ENCODE assay signal across 24 cellular contexts in genomic region chr4:81595798-81596610, GRCh38.
DNase-seq lines count a peak whose midpoint lies in the region; ATAC-seq and TF ChIP-seq lines count a peak whose summit lies in the region.
"Had no signal": no experiment of that assay in that cellular context is flagged by ENCODE, and none has a peak within 500 bp of the region (broad histone marks: within the 10 kb centered on the region; RNA-seq: fewer than 3 reads in every experiment).

No MANE protein-coding gene starts in this region.

- CTCF ChIA-PET in activated CD4-positive, alpha-beta T cell treated with anti-CD3 and anti-CD28 coated beads for 36 hours (lab: Charles Lee) = interaction anchor here (0.6 to 1.6 kb wide), 2 partner anchors 124 to 129 kb away, joined by 3 to 7 read pairs; partner anchors contain the start of gene RASGEF1B
- CTCF ChIA-PET in HEK293 (lab: Yijun Ruan, JAX) = interaction anchor here (0.6 to 1.2 kb wide), 3 partner anchors 64 to 129 kb away, joined by 3 to 5 read pairs (median 4); no protein-coding TSS in a partner anchor

- H3K27me3 ChIP-seq in SU-DHL-6 (ENCODE audit: low read length) = no peaks in the 10 kb centered on the region
- no peaks in the 10 kb centered on the region for H3K27me3 ChIP-seq in upper lobe of right lung
- H3K27me3 ChIP-seq: BE2C, MG63 had no signal

- H3K9me2 ChIP-seq in SU-DHL-6 (replicated peaks; ENCODE audit: insufficient read depth, low read length) = no peaks in the 10 kb centered on the region

- H3K4me3 ChIP-seq in HEK293 (ENCODE audit: low read depth, low read length) (no peak overlapping the region), SU-DHL-6 (ENCODE audit: insufficient read depth, low read length, poor library complexity, severe bottlenecking) (no peak overlapping the region), upper lobe of right lung (no peak overlapping the region)
- H3K4me3 ChIP-seq: GM23338, MG63 had no signal

- no peak overlapping the region for H3K9ac ChIP-seq in SU-DHL-6 (ENCODE audit: low read length)

- no peaks in the 10 kb centered on the region for H4K20me1 ChIP-seq in SU-DHL-6 (ENCODE audit: low read depth, low read length)

- H3K27ac ChIP-seq in HEK293 (ENCODE audit: extremely low read depth, low read depth, low read length) (no peak overlapping the region), SU-DHL-6 (ENCODE audit: low read depth, low read length) (no peak overlapping the region), upper lobe of right lung (no peak overlapping the region)
- H3K27ac ChIP-seq: 22Rv1, RWPE1 had no signal

- intact Hi-C loops in activated CD4-positive, alpha-beta T cell treated with anti-CD3 and anti-CD28 coated beads for 36 hours (cut with DNase I, micrococcal nuclease) = no loop called here
- intact Hi-C loops in upper lobe of right lung (cut with DNase I) = no loop called here

- H3K9me3 ChIP-seq in HEK293 (ENCODE audit: control insufficient read depth, insufficient read depth, low read depth, low read length) = no peaks in the 10 kb centered on the region; the same call in 1 of the 2 replicates
- no peaks in the 10 kb centered on the region for H3K9me3 ChIP-seq in SU-DHL-6 (ENCODE audit: insufficient read depth, low read length)
- no peaks in the 10 kb centered on the region for H3K9me3 ChIP-seq in upper lobe of right lung
- H3K9me3 ChIP-seq: BE2C, MG63 had no signal

- no peaks in the 10 kb centered on the region for H3K9me3 Mint-ChIP-seq in activated CD4-positive, alpha-beta T cell treated with anti-CD3 and anti-CD28 coated beads for 36 hours (ENCODE audit: low read depth)
- H3K9me3 Mint-ChIP-seq: GM23338, H9 had no signal

- H3K4me3 Mint-ChIP-seq in activated CD4-positive, alpha-beta T cell treated with anti-CD3 and anti-CD28 coated beads for 36 hours = no peak overlapping the region
- H3K4me3 Mint-ChIP-seq: CD14-positive monocyte, GM23338, H9, HFFc6 had no signal

- no peaks in the 10 kb centered on the region for H3K79me2 ChIP-seq in SU-DHL-6 (ENCODE audit: insufficient read depth, low read length)

- no peak for DNase-seq in activated CD4-positive, alpha-beta T cell treated with anti-CD3 and anti-CD28 coated beads for 36 hours
- no peak for DNase-seq in activated CD4-positive, alpha-beta T cell treated with anti-CD3 and anti-CD28 coated beads, Interleukin-2, amount 50 U/mL, for 4 hours
- DNase-seq in left kidney (ENCODE audit: low read depth, low spot score) (peak; percentile 34), COLO668 (lab: John Stamatoyannopoulos, UW; ENCODE audit: unreplicated experiment) (no peak), upper lobe of right lung (no peak)
- DNase-seq: BE2C, DMS153, DND-41, H9, HFFc6, KBM-7, MG63, NCI-H1694, NCI-H2029 treated with DMSO at 0.1 percent for 48 hours, NCI-H526 treated with DMSO at 0.1 percent for 48 hours, SHP77 had no signal

- ATAC-seq in activated CD4-positive, alpha-beta T cell treated with anti-CD3 and anti-CD28 coated beads for 36 hours = peak; percentile 30
- ATAC-seq in GM19455 (IDR thresholded peaks at IDR 0.05; ENCODE audit: unreplicated experiment) (no peak), upper lobe of right lung (no peak)
- ATAC-seq: GM23338, Panc1 had no signal

- no peaks in the 10 kb centered on the region for H3K36me3 ChIP-seq in HEK293 (ENCODE audit: control insufficient read depth in 2 of 2, insufficient read depth in 1 of 2, low read length in 2 of 2)
- H3K36me3 ChIP-seq in SU-DHL-6 (ENCODE audit: low read length) = no peaks in the 10 kb centered on the region
- H3K36me3 ChIP-seq in upper lobe of right lung = no peaks in the 10 kb centered on the region
- H3K36me3 ChIP-seq: BE2C, MG63 had no signal

- POLR2A ChIA-PET in activated CD4-positive, alpha-beta T cell treated with anti-CD3 and anti-CD28 coated beads for 36 hours (lab: Charles Lee) = no interaction called here
- POLR2A ChIA-PET in HEK293 (lab: Yijun Ruan, JAX) = no interaction called here

- no peak overlapping the region for H3K27ac Mint-ChIP-seq in activated CD4-positive, alpha-beta T cell treated with anti-CD3 and anti-CD28 coated beads for 36 hours
- H3K27ac Mint-ChIP-seq: CD14-positive monocyte, GM23338, H9, HFFc6 had no signal

- H3K4me1 Mint-ChIP-seq in activated CD4-positive, alpha-beta T cell treated with anti-CD3 and anti-CD28 coated beads for 36 hours = peaks cover 7% of the 10 kb centered on the region

- H3F3A ChIP-seq in SU-DHL-6 (ENCODE audit: insufficient read depth) = no peaks in the 10 kb centered on the region

- no peak for TF ChIP-seq CTCF in HEK293 (tag by site-specific recombination; IDR thresholded peaks at IDR 0.05)
- TF ChIP-seq CTCF in SU-DHL-6 (IDR thresholded peaks at IDR 0.05; ENCODE audit: insufficient read depth, low read length, poor library complexity, severe bottlenecking) = no peak
- TF ChIP-seq CTCF in upper lobe of right lung (IDR thresholded peaks at IDR 0.05) = no peak

- no peak overlapping the region for H3K4me2 ChIP-seq in SU-DHL-6 (ENCODE audit: low read depth, low read length, poor library complexity, severe bottlenecking)
- H3K4me2 ChIP-seq: GM23338 had no signal

- no peaks in the 10 kb centered on the region for H3K36me3 Mint-ChIP-seq in activated CD4-positive, alpha-beta T cell treated with anti-CD3 and anti-CD28 coated beads for 36 hours (ENCODE audit: low read depth)
- H3K36me3 Mint-ChIP-seq: CD14-positive monocyte had no signal

- peaks cover 8% of the 10 kb centered on the region; the same call in 1 of the 2 replicates for H3K4me1 ChIP-seq in HEK293 (ENCODE audit: control insufficient read depth, insufficient read depth, low read length)
- peaks cover 21% of the 10 kb centered on the region for H3K4me1 ChIP-seq in upper lobe of right lung
- H3K4me1 ChIP-seq: BE2C had no signal

- peak overlapping the region; percentile 51 for H2AFZ ChIP-seq in SU-DHL-6 (ENCODE audit: low read depth, low read length, severe bottlenecking)
- H2AFZ ChIP-seq: GM23338 had no signal

- H3K27me3 Mint-ChIP-seq in activated CD4-positive, alpha-beta T cell treated with anti-CD3 and anti-CD28 coated beads for 36 hours = peaks cover 4% of the 10 kb centered on the region

TF ChIP-seq in HEK293, 187 proteins besides CTCF, POLR2A, EP300 and RAD21:
- TF ChIP-seq, protein P1, sequence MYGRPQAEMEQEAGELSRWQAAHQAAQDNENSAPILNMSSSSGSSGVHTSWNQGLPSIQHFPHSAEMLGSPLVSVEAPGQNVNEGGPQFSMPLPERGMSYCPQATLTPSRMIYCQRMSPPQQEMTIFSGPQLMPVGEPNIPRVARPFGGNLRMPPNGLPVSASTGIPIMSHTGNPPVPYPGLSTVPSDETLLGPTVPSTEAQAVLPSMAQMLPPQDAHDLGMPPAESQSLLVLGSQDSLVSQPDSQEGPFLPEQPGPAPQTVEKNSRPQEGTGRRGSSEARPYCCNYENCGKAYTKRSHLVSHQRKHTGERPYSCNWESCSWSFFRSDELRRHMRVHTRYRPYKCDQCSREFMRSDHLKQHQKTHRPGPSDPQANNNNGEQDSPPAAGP (tag by site-specific recombination; IDR thresholded peaks at IDR 0.05) = no peak
- no peak for TF ChIP-seq ZNF148 (tag by site-specific recombination; IDR thresholded peaks at IDR 0.05; ENCODE audit: borderline replicate concordance)
- no peak for TF ChIP-seq ZBTB6 (tag by site-specific recombination; IDR thresholded peaks at IDR 0.05)
- no peak for TF ChIP-seq ZNF248 (tag by site-specific recombination; IDR thresholded peaks at IDR 0.05)
- TF ChIP-seq WT1 (tag by site-specific recombination; IDR thresholded peaks at IDR 0.05) = peak; percentile 55; the same call in 1 of the 2 replicates
